In the genomic region with DNA sequence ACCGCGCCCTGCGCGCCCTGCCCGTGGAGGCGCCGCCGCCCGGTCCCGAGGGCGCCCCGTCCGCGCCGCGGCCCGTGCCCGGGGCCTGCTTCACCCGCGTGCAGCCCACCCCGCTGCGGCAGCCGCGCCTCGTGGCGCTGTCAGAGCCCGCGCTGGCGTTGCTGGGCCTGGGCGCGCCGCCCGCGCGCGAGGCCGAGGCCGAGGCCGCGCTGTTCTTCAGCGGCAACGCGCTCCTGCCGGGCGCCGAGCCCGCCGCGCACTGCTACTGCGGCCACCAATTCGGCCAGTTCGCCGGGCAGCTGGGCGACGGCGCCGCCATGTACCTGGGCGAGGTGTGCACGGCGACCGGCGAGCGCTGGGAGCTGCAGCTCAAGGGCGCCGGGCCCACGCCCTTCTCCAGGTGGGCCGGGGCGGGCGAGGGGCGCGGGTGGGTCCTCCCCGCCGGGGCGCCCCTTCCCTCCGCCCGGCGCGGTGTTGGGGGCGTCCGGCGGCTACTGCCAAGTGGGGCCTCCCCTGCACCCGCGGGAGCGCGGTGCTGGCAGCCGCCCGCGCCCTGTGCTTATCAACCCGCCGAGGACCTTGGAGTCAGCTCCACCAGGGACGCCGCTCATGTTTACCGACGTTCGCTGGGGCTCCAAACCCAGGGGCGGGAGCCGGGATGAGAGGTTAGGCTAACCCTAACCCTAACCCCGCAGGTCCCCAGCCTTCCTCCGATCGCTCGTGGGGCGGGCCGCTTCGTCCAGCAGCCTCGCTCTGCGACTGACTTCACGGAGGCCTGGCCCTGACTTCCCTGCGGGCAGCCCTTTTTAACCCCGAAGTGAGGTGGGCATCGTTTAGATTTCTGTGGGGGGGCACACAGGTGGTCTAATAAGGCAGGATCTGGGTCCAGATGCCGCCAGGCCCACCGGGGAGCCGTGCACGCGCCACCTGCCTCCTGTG, we compare ENCODE assay signal across 8 cellular contexts. TPM values are rescaled to one million over a fixed set of nuclear protein-coding genes. Genes with fewer than 3 reads are reported as not detected.
DNase-seq lines count a peak whose midpoint lies in the region; ATAC-seq and TF ChIP-seq lines count a peak whose summit lies in the region.

No MANE protein-coding gene starts in this region.

- H3K9me3 Mint-ChIP-seq in CD8-positive, alpha-beta T cell: no peaks in the 10 kb centered on the region

- POLR2A ChIA-PET in CD8-positive, alpha-beta T cell (lab: Charles Lee): interaction anchor here (0.5 to 2.3 kb wide), 3 partner anchors 11 to 298 kb away, joined by 3 to 9 read pairs (median 3); no protein-coding TSS in a partner anchor

- H3K27ac Mint-ChIP-seq in CD8-positive, alpha-beta T cell: peak overlapping the region; percentile 84

- peaks cover 24% of the 10 kb centered on the region for H3K4me1 Mint-ChIP-seq in CD8-positive, alpha-beta T cell (ENCODE audit: low read depth)

- TF ChIP-seq CTCF in CD8-positive, alpha-beta T cell (IDR thresholded peaks at IDR 0.05): no peak
- TF ChIP-seq CTCF in astrocyte of the spinal cord (IDR thresholded peaks at IDR 0.05; ENCODE audit: low read depth, low read length): peak; percentile 5

- intact Hi-C loops in CD8-positive, alpha-beta T cell (cut with DNase I, micrococcal nuclease): loop anchor here (1.0 to 5.0 kb wide), 6 partner anchors 16 to 284 kb away; partner anchors contain the start of genes PPP6R2 (in 2 of the 2), TRABD (in 2 of the 2), ALG12 (in 1 of the 2) and CRELD2 (in 1 of the 2)

- in situ Hi-C loops in astrocyte of the spinal cord (cut with HindIII; ENCODE audit: low sequenced_read_pairs): no loop called here

- CTCF ChIA-PET in CD8-positive, alpha-beta T cell (lab: Charles Lee): interaction anchor here (1.0 to 1.2 kb wide), 2 partner anchors 10 to 52 kb away, joined by 3 read pairs; no protein-coding TSS in a partner anchor

- no peaks in the 10 kb centered on the region for H3K9me3 ChIP-seq in CD8-positive, alpha-beta T cell (ENCODE audit: low read length)
- no peaks in the 10 kb centered on the region for H3K9me3 ChIP-seq in subcutaneous abdominal adipose tissue (ENCODE audit: control insufficient read depth in 5 of 5, low read length in 5 of 5)

- peak overlapping the region; percentile 55 for H3K4me3 ChIP-seq in CD8-positive, alpha-beta T cell (ENCODE audit: low read depth, low read length)
- H3K4me3 ChIP-seq in astrocyte of the spinal cord (ENCODE audit: low read depth, low read length) (peak overlapping the region; percentile 64), subcutaneous abdominal adipose tissue (ENCODE audit: low read depth in 1 of 5, low read length in 5 of 5) (peak overlapping the region; percentile 57 to 80 (median 73))

- H3K27me3 Mint-ChIP-seq in CD8-positive, alpha-beta T cell (ENCODE audit: low read depth): no peaks in the 10 kb centered on the region

- ATAC-seq in CD8-positive, alpha-beta T cell: no peak
- ATAC-seq in GM21515 (IDR thresholded peaks at IDR 0.05; ENCODE audit: unreplicated experiment): peak; percentile 22

- DNase-seq in CD8-positive, alpha-beta T cell: no peak
- peak; percentile 70 for DNase-seq in HuH-7 (ENCODE audit: low spot score)
- no peak for DNase-seq in astrocyte of the spinal cord (ENCODE audit: low read depth, low spot score)
- DNase-seq in SW480 (ENCODE audit: low spot score): no peak
- no peak for DNase-seq in ureter (ENCODE audit: low spot score)

- peaks cover 34% of the 10 kb centered on the region for H3K36me3 Mint-ChIP-seq in CD8-positive, alpha-beta T cell

- H3K36me3 ChIP-seq in CD8-positive, alpha-beta T cell (ENCODE audit: insufficient read depth, low read length): no peaks in the 10 kb centered on the region
- peaks cover 6 to 29% (median 18%) of the 10 kb centered on the region in 5 donors for H3K36me3 ChIP-seq in subcutaneous abdominal adipose tissue (ENCODE audit: control insufficient read depth in 5 of 5, insufficient read depth in 5 of 5, low read length in 5 of 5)

- H3K9ac ChIP-seq in subcutaneous abdominal adipose tissue (ENCODE audit: low read length in 5 of 5): peak overlapping the region in 4 of 5 donors; percentile 78 to 87 (median 82)

- peak overlapping the region; percentile 86 for H3K4me3 Mint-ChIP-seq in CD8-positive, alpha-beta T cell

- H3K27ac ChIP-seq in CD8-positive, alpha-beta T cell (ENCODE audit: low read depth, low read length): peak overlapping the region; percentile 30
- H3K27ac ChIP-seq in layer of hippocampus (ENCODE audit: low read depth, low read length) (peak overlapping the region; percentile 52), subcutaneous abdominal adipose tissue (ENCODE audit: low read depth, low read length) (no peak overlapping the region)

- peaks cover 17% of the 10 kb centered on the region for H3K4me1 ChIP-seq in CD8-positive, alpha-beta T cell (ENCODE audit: insufficient read depth, low read length)
- H3K4me1 ChIP-seq in subcutaneous abdominal adipose tissue (ENCODE audit: control insufficient read depth in 5 of 5, insufficient read depth in 5 of 5, low read length in 5 of 5): peaks cover 0 to 48% (median 40%) of the 10 kb centered on the region in 5 donors

- H3K27me3 ChIP-seq in CD8-positive, alpha-beta T cell (ENCODE audit: insufficient read depth, low read length): no peaks in the 10 kb centered on the region
- H3K27me3 ChIP-seq in layer of hippocampus (ENCODE audit: control insufficient read depth, insufficient read depth, low read length): no peaks in the 10 kb centered on the region
- no peaks in the 10 kb centered on the region for H3K27me3 ChIP-seq in subcutaneous abdominal adipose tissue (ENCODE audit: control insufficient read depth in 5 of 5, insufficient read depth in 4 of 5, low read length in 5 of 5)

RNA-seq across cellular contexts. Expression of gene SELENOO, which starts 0.6 kb away (rescaled TPM):
- total RNA-seq in CD8-positive, alpha-beta T cell: 10 to 100 TPM; 32.7 to 34.6 TPM
- total RNA-seq in ureter: 24.7 TPM

RNA-seq across cellular contexts. Expression of gene TRABD, which starts 15.7 kb away (rescaled TPM):
- total RNA-seq in CD8-positive, alpha-beta T cell: 100 to 1,000 TPM; 178 to 187 TPM
- 64.5 TPM for total RNA-seq in ureter

RNA-seq across cellular contexts. Expression of gene PANX2, which starts 30.9 kb away (rescaled TPM):
- under 1 TPM in 1 of 2 experiments, not detected in 1; 0.16 TPM for total RNA-seq in CD8-positive, alpha-beta T cell
- total RNA-seq in ureter: 1.9 TPM

RNA-seq across cellular contexts. Expression of gene TUBGCP6, which starts 43.4 kb away (rescaled TPM):
- total RNA-seq in CD8-positive, alpha-beta T cell: 100 to 1,000 TPM; 121 to 122 TPM
- total RNA-seq in ureter: 57.2 TPM

RNA-seq across cellular contexts. Expression of gene HDAC10, which starts 49.6 kb away (rescaled TPM):
- 10 to 100 TPM; 81.8 to 82.6 TPM for total RNA-seq in CD8-positive, alpha-beta T cell
- 52.4 TPM for total RNA-seq in ureter
